ENCODE assay signal across 10 cellular contexts in genomic region chr5:76720988-76721569, GRCh38. TPM values are rescaled to one million over a fixed set of nuclear protein-coding genes. Genes with fewer than 3 reads are reported as not detected.
DNase-seq lines count a peak whose midpoint lies in the region; ATAC-seq and TF ChIP-seq lines count a peak whose summit lies in the region.
"Had no signal": no experiment of that assay in that cellular context is flagged by ENCODE, and none has a peak within 500 bp of the region (broad histone marks: within the 10 kb centered on the region; RNA-seq: fewer than 3 reads in every experiment).

No MANE protein-coding gene starts in this region.

- no peak overlapping the region for H3K27ac Mint-ChIP-seq in activated CD8-positive, alpha-beta T cell treated with anti-CD3 and anti-CD28 coated beads for 36 hours
- H3K27ac Mint-ChIP-seq: activated T-helper 2 cell treated with anti-CD3 and anti-CD28 coated beads, Interferon-gamma antibody, Interleukin-2, Interleukin-4, amounts not matched to agents 10 μg/mL and 5 μg/mL and 100 μg/mL, durations not matched to agents 14 hours and 24 hours and 36 hours had no signal

- H3K4me1 Mint-ChIP-seq in activated CD8-positive, alpha-beta T cell treated with anti-CD3 and anti-CD28 coated beads for 36 hours (ENCODE audit: low read depth): peaks cover 13% of the 10 kb centered on the region

- no peak overlapping the region for H3K4me3 Mint-ChIP-seq in activated CD8-positive, alpha-beta T cell treated with anti-CD3 and anti-CD28 coated beads for 36 hours

- H3K9me3 Mint-ChIP-seq in activated CD8-positive, alpha-beta T cell treated with anti-CD3 and anti-CD28 coated beads for 36 hours: no peaks in the 10 kb centered on the region
- H3K9me3 Mint-ChIP-seq: activated T-helper 2 cell treated with anti-CD3 and anti-CD28 coated beads, Interferon-gamma antibody, Interleukin-2, Interleukin-4, amounts not matched to agents 10 μg/mL and 5 μg/mL and 100 μg/mL, durations not matched to agents 14 hours and 24 hours and 36 hours had no signal

- peak overlapping the region; percentile 73 for H3K27ac ChIP-seq in VCaP
- H3K27ac ChIP-seq: epithelial cell of prostate had no signal

- ATAC-seq in GM19455 (IDR thresholded peaks at IDR 0.05; ENCODE audit: unreplicated experiment) (peak; percentile 92), HG03135 (IDR thresholded peaks at IDR 0.05; ENCODE audit: unreplicated experiment) (peak; percentile 92)
- ATAC-seq in activated CD8-positive, alpha-beta T cell treated with anti-CD3 and anti-CD28 coated beads for 36 hours: no peak

- no peaks in the 10 kb centered on the region for H3K36me3 Mint-ChIP-seq in activated CD8-positive, alpha-beta T cell treated with anti-CD3 and anti-CD28 coated beads for 36 hours (ENCODE audit: low read depth)

- CTCF ChIA-PET in activated CD8-positive, alpha-beta T cell treated with anti-CD3 and anti-CD28 coated beads for 36 hours (lab: Charles Lee): interaction anchor here (1.4 to 2.6 kb wide), 2 partner anchors 20 to 53 kb away, joined by 5 to 10 read pairs; no protein-coding TSS in a partner anchor

- intact Hi-C loops in activated CD8-positive, alpha-beta T cell treated with anti-CD3 and anti-CD28 coated beads for 36 hours (cut with micrococcal nuclease): no loop called here

- TF ChIP-seq CTCF in GM10266 (IDR thresholded peaks at IDR 0.05; ENCODE audit: control insufficient read depth, insufficient read depth, low read depth, missing control alignments): no peak
- TF ChIP-seq CTCF in VCaP (conservative IDR thresholded peaks at IDR 0.05): no peak
- no peak for TF ChIP-seq CTCF in activated CD8-positive, alpha-beta T cell treated with anti-CD3 and anti-CD28 coated beads for 36 hours (IDR thresholded peaks at IDR 0.05)

- POLR2A ChIA-PET in activated CD8-positive, alpha-beta T cell treated with anti-CD3 and anti-CD28 coated beads for 36 hours (lab: Charles Lee): interaction anchor here (0.5 kb wide), 1 partner anchor 425 kb away, joined by 3 read pairs; no protein-coding TSS in a partner anchor

- H3K27me3 Mint-ChIP-seq in activated CD8-positive, alpha-beta T cell treated with anti-CD3 and anti-CD28 coated beads for 36 hours: peaks cover 23% of the 10 kb centered on the region

- DNase-seq in GM10266 (ENCODE audit: extremely low spot score) (peak; percentile 56), NCI-H1048 (lab: John Stamatoyannopoulos, UW) (no peak), glomerular visceral epithelial cell (ENCODE audit: extremely low spot score) (no peak)
- DNase-seq in effector CD8-positive, alpha-beta T cell (lab: John Stamatoyannopoulos, UW): no peak
- no peak for DNase-seq in activated CD8-positive, alpha-beta T cell treated with anti-CD3 and anti-CD28 coated beads for 36 hours

RNA-seq across cellular contexts. Expression of gene F2R, which starts 5.2 kb away (rescaled TPM):
- total RNA-seq in activated CD8-positive, alpha-beta T cell treated with anti-CD3 and anti-CD28 coated beads for 36 hours: 1 to 10 TPM; 2.5 to 3.5 TPM
